In the genomic region with DNA sequence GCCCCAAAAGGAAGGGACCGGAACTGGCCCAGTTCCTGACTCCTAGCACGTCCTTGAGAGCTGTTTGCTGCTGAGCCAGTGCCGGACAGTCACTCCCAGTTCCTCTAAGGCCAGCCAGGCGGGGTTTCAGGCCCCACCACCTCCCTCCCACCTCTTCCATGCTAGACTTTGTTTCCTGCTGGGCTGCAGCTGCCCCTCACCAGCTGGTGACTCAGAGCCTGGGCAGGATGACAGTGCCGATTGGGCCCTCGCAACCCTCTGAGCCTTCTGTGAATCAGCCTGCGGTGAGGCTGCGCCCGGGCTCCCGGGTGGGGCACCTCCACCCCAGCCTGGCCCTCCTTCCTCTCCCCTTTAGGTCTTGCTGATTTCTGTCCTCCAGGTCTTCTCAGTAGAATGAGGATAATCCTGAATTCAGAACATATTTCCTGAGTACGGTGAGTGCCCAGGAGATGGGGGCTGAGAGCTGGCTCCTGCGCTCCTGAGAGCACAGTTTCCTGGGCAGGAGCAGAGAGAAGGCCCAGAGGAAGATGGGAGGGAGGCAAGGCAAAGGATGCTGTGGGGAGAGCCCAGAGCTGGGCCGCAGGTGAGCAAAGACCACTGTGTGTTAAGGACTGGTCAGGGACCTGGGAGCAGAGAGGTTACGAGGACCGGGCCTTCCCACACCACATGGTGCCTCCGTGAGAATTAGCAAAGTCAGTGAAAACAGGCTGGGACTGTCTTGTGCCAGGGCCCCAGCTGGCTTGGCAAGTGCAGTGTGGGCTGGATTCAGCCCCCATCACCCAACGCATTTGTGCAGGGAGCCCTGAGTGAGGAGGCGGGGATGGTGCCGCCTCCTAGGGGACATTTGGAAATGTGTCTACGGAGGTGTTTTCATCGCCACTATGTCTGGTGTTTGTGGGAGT, we compare ENCODE assay signal across 8 cellular contexts. TPM values are rescaled to one million over a fixed set of nuclear protein-coding genes. Genes with fewer than 3 reads are reported as not detected.
DNase-seq lines count a peak whose midpoint lies in the region; ATAC-seq and TF ChIP-seq lines count a peak whose summit lies in the region.

No MANE protein-coding gene starts in this region.

- H3K27me3 ChIP-seq in right lobe of liver, result no peaks in the 10 kb centered on the region

- peak; percentile 11 for TF ChIP-seq POLR2A in right lobe of liver (IDR thresholded peaks at IDR 0.05)

- peak; percentile 42 for DNase-seq in NK-92 treated with Interleukin-12 subunit alpha and Interleukin-12 subunit beta, amount 100 ng/mL, for 24 hours (lab: John Stamatoyannopoulos, UW)
- DNase-seq in NK-92 (lab: John Stamatoyannopoulos, UW; ENCODE audit: unreplicated experiment) (no peak), NCI-H446 treated with DMSO at 0.1 percent for 48 hours (lab: John Stamatoyannopoulos, UW) (peak; percentile 74), dedifferentiated amniotic fluid mesenchymal stem cell (ENCODE audit: extremely low spot score) (peak; percentile 96), right lobe of liver (peak; percentile 60 to 81 (median 71))
- peak; percentile 77 to 83 for DNase-seq in activated CD4-positive, alpha-beta T cell treated with anti-CD3 and anti-CD28 coated beads, Interleukin-2, amount 50 U/mL, for 48 hours
- peak; percentile 72 to 79 for DNase-seq in stimulated activated CD4-positive, alpha-beta T cell treated with anti-CD3 and anti-CD28 coated beads, Interleukin-2, amount 100 ng/mL, for 24 hours

- no peaks in the 10 kb centered on the region for H3K9me3 ChIP-seq in right lobe of liver

- TF ChIP-seq CTCF in right lobe of liver (IDR thresholded peaks at IDR 0.05), result peak in 2 of 4 donors; percentile 7 to 14

- peak; percentile 84 to 92 (median 90) for ATAC-seq in right lobe of liver
- no peak for ATAC-seq in GM19328 (IDR thresholded peaks at IDR 0.05; ENCODE audit: unreplicated experiment)

- H3K4me3 ChIP-seq in right lobe of liver, result peak overlapping the region in 2 of 3 donors; percentile 16 to 23

- peak overlapping the region; percentile 6 to 83 (median 33) for H3K27ac ChIP-seq in right lobe of liver

- peaks cover 0 to 2% (median 0%) of the 10 kb centered on the region in 4 donors for H3K4me1 ChIP-seq in right lobe of liver

- 49% methylated on average over 11 of the region's 21 CpGs for WGBS in right lobe of liver (ENCODE audit: insufficient coverage, low coverage, low lambda C conversion rate, missing lambda C conversion rate)

- intact Hi-C loops in right lobe of liver (cut with DNase I), result no loop called here

- H3K36me3 ChIP-seq in right lobe of liver, result no peaks in the 10 kb centered on the region

RNA-seq across cellular contexts. Expression of a gene that starts 32.9 kb away (rescaled TPM):
- total RNA-seq in right lobe of liver, result 10 to 100 TPM in 1 of 6 experiments, 1 to 10 TPM in 5; 1.8 to 13.5 (median 4.1) TPM
